In the genomic region with DNA sequence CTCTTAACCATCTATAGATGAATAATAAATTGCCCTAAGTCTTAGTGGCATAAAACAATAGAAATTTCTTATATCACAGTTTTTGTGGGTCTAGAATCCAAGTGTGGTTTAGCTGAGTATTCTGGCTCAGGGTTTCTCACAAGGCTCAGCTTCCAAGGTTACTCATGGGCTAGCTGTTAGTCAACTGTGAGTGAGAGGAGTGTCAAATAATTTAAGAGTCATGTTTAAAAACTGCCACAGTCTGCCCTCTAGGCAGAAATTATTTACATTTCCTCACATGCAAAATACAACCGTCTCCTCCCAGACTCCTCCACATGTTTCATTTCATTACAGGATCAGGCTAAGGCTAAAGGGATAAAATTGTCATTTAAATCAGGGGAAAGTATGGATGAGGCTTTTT, we compare ENCODE assay signal across 18 cellular contexts.
DNase-seq lines count a peak whose midpoint lies in the region; ATAC-seq and TF ChIP-seq lines count a peak whose summit lies in the region.
"Had no signal": no experiment of that assay in that cellular context is flagged by ENCODE, and none has a peak within 500 bp of the region (broad histone marks: within the 10 kb centered on the region; RNA-seq: fewer than 3 reads in every experiment).

No MANE protein-coding gene starts in this region.

- no peak overlapping the region for H3K27ac ChIP-seq in body of pancreas
- H3K27ac ChIP-seq: ovary had no signal

- no peaks in the 10 kb centered on the region for H3K27me3 ChIP-seq in body of pancreas
- H3K27me3 ChIP-seq: ovary had no signal

- peak; percentile 74 for DNase-seq in AG09319 (ENCODE audit: extremely low read depth, low read depth)
- DNase-seq in NCI-H1048 (lab: John Stamatoyannopoulos, UW), result peak; percentile 41
- DNase-seq in T47D (ENCODE audit: low read depth in 1 of 2, low spot score in 1 of 2), result peak; percentile 31 to 84
- DNase-seq in kidney glomerular epithelial cell (lab: John Stamatoyannopoulos, UW), result peak; percentile 68
- no peak for DNase-seq in body of pancreas
- DNase-seq in NCI-H146 treated with DMSO at 0.1 percent for 48 hours (lab: John Stamatoyannopoulos, UW; ENCODE audit: unreplicated experiment), result no peak
- DNase-seq in cerebellar cortex (ENCODE audit: low spot score), result no peak
- DNase-seq: activated CD4-positive, alpha-beta T cell treated with anti-CD3 and anti-CD28 coated beads for 48 hours; activated naive CD4-positive, alpha-beta T cell treated with anti-CD3 and anti-CD28 coated beads for 36 hours; C1 segment of cervical spinal cord; KG1; left cardiac atrium; NCI-H2171 treated with DMSO at 0.1 percent for 48 hours; ovary; SHP77 treated with DMSO at 0.1 percent for 48 hours; stimulated activated CD4-positive, alpha-beta T cell treated with anti-CD3 and anti-CD28 coated beads, Interleukin-2, amount 100 ng/mL, for 48 hours; stimulated activated naive CD8-positive, alpha-beta T cell treated with anti-CD3 and anti-CD28 coated beads, Interleukin-15, amount 100 ng/mL, for 72 hours had no signal

- WGBS in body of pancreas, 2 donors, result 40 to 62% methylated on average over 1 of the region's 1 CpG

- no peak overlapping the region for H3K4me3 ChIP-seq in body of pancreas
- H3K4me3 ChIP-seq: ovary had no signal

- intact Hi-C loops in body of pancreas (cut with DNase I), result no loop called here

- no peaks in the 10 kb centered on the region for H3K36me3 ChIP-seq in body of pancreas (replicated peaks in 1 of 2; ENCODE audit: insufficient read depth in 1 of 2, low read depth in 2 of 2)
- H3K36me3 ChIP-seq: ovary had no signal

- peak; percentile 7; the same call in 1 of the 2 replicates for TF ChIP-seq CTCF in AG09319 (IDR thresholded peaks at IDR 0.05; ENCODE audit: low read depth, low read length)
- TF ChIP-seq CTCF in body of pancreas (IDR thresholded peaks at IDR 0.05), result no peak

- TF ChIP-seq POLR2A in body of pancreas (IDR thresholded peaks at IDR 0.05), result no peak

- H3K9me3 ChIP-seq in body of pancreas, result no peaks in the 10 kb centered on the region
- H3K9me3 ChIP-seq: ovary had no signal

- in situ Hi-C loops in T47D (cut with HindIII; ENCODE audit: low pct_unique_long_range_greater_than_20kb, low sequenced_read_pairs), result no loop called here

- H3K4me1 ChIP-seq in body of pancreas, result no peaks in the 10 kb centered on the region

- ATAC-seq in body of pancreas, result no peak
- ATAC-seq in GM19395 (IDR thresholded peaks at IDR 0.05; ENCODE audit: unreplicated experiment), result no peak
- ATAC-seq: left cardiac atrium; stimulated activated naive CD8-positive, alpha-beta T cell treated with anti-CD3 and anti-CD28 coated beads, Interleukin-15, amount 100 ng/mL, for 72 hours had no signal

Comparison
In these comparisons a context has a peak if more than half of its experiments do, and no peak if none do; other contexts are left out.
1. DNase-seq: peak in AG09319 (single experiment), NCI-H1048 (single experiment), T47D (2 of 2) and kidney glomerular epithelial cell (single experiment); none in body of pancreas (0 of 4), NCI-H146 treated with DMSO at 0.1 percent for 48 hours (single experiment) and cerebellar cortex (single experiment).